8 cellular contexts compared by ENCODE assay signal in genomic region chr5:111774525-111774924, GRCh38. TPM values are rescaled to one million over a fixed set of nuclear protein-coding genes. Genes with fewer than 3 reads are reported as not detected.
DNase-seq lines count a peak whose midpoint lies in the region; ATAC-seq, FAIRE-seq and TF ChIP-seq lines count a peak whose summit lies in the region.

No MANE protein-coding gene starts in this region.

- H4K20me1 ChIP-seq in GM23248 (ENCODE audit: insufficient read depth) (no peaks in the 10 kb centered on the region), smooth muscle cell (ENCODE audit: low read depth) (no peaks in the 10 kb centered on the region), HepG2 (ENCODE audit: insufficient read depth, low read length) (no peaks in the 10 kb centered on the region)

- H3K9me3 ChIP-seq in GM23248 (ENCODE audit: low read depth) = no peaks in the 10 kb centered on the region
- no peaks in the 10 kb centered on the region for H3K9me3 ChIP-seq in smooth muscle cell (replicated peaks; ENCODE audit: low read depth)
- H3K9me3 ChIP-seq in HepG2 (ENCODE audit: low read length) = no peaks in the 10 kb centered on the region

- H3K4me2 ChIP-seq in GM23248 (ENCODE audit: unreplicated experiment) = peak overlapping the region; percentile 14
- peak overlapping the region; percentile 47 for H3K4me2 ChIP-seq in smooth muscle cell
- H3K4me2 ChIP-seq in HepG2 (ENCODE audit: low read depth, low read length) = no peak overlapping the region

- TF ChIP-seq POLR2A in erythroblast (IDR thresholded peaks at IDR 0.05; ENCODE audit: low read length) = no peak
- no peak for TF ChIP-seq POLR2A in HepG2 (IDR thresholded peaks at IDR 0.05; ENCODE audit: insufficient read depth in 1 of 2, low read depth in 2 of 2, low read length in 2 of 2)

- intact Hi-C loops in HepG2 (cut with micrococcal nuclease; ENCODE audit: unreplicated experiment) = no loop called here

- no peak for TF ChIP-seq CTCF in smooth muscle cell (IDR thresholded peaks at IDR 0.05; ENCODE audit: borderline replicate concordance, insufficient read depth, poor library complexity, severe bottlenecking)
- TF ChIP-seq CTCF in HepG2 (CRISPR knock-in tag; IDR thresholded peaks at IDR 0.05) = no peak
- no peak for TF ChIP-seq CTCF in endothelial cell (IDR thresholded peaks at IDR 0.05; ENCODE audit: unreplicated experiment)

- no peaks in the 10 kb centered on the region for H3K9me3 Mint-ChIP-seq in endothelial cell (ENCODE audit: unreplicated experiment)

- H3K4me1 Mint-ChIP-seq in endothelial cell (ENCODE audit: unreplicated experiment) = peaks cover 4% of the 10 kb centered on the region

- no peaks in the 10 kb centered on the region for H3K9me2 ChIP-seq in GM23248 (ENCODE audit: insufficient read depth)

- WGBS in GM23248 (ENCODE audit: low coverage in 1 of 2, low lambda C conversion rate in 2 of 2, missing lambda C conversion rate in 2 of 2), 2 experiments = 35 to 40% methylated on average over 4 of the region's 4 CpGs
- WGBS in smooth muscle cell (ENCODE audit: low lambda C conversion rate) = 6% methylated on average over 4 of the region's 4 CpGs
- WGBS in HepG2 (ENCODE audit: low lambda C conversion rate) = 15% methylated on average over 4 of the region's 4 CpGs

- H3K4me1 ChIP-seq in GM23248 (ENCODE audit: insufficient read depth) (0 out of 2 replicates have a peak, but pooled peaks cover 10% of the 10 kb centered on the region), smooth muscle cell (ENCODE audit: low read depth) (peaks cover 25% of the 10 kb centered on the region), HepG2 (ENCODE audit: insufficient read depth, low read length) (peaks cover 29% of the 10 kb centered on the region)

- no peak overlapping the region for H3K4me3 Mint-ChIP-seq in endothelial cell (ENCODE audit: unreplicated experiment)

- no peaks in the 10 kb centered on the region for H3K27me3 Mint-ChIP-seq in endothelial cell (ENCODE audit: unreplicated experiment)

- no peak overlapping the region for H3K27ac Mint-ChIP-seq in endothelial cell (ENCODE audit: unreplicated experiment)

- no peak for FAIRE-seq in HepG2 (lab: Jason Lieb, UNC)

- H3K79me2 ChIP-seq in GM23248 (ENCODE audit: insufficient read depth) (no peaks in the 10 kb centered on the region), smooth muscle cell (ENCODE audit: low read depth) (no peaks in the 10 kb centered on the region), HepG2 (ENCODE audit: insufficient read depth, low read length) (no peaks in the 10 kb centered on the region)

- H3K27me3 ChIP-seq in GM23248 (replicated peaks; ENCODE audit: insufficient read depth) (no peaks in the 10 kb centered on the region), smooth muscle cell (ENCODE audit: low read depth) (no peaks in the 10 kb centered on the region), HepG2 (ENCODE audit: control insufficient read depth in 1 of 2, insufficient read depth in 2 of 2, low read length in 2 of 2) (0 out of 5 replicates have a peak, but pooled peaks cover 0 to 3% of the 10 kb centered on the region in 2 experiments)

- POLR2A ChIA-PET in HepG2 (lab: Yijun Ruan, JAX) = no interaction called here

- H2AFZ ChIP-seq in GM23248 (no peak overlapping the region), smooth muscle cell (ENCODE audit: low read depth) (peak overlapping the region; percentile 14), HepG2 (ENCODE audit: low read length) (no peak overlapping the region)

- BruUV-seq in HepG2 (replicated peaks; lab: Mats Ljungman, UMichigan) = no TSS peak

- H3K36me3 Mint-ChIP-seq in endothelial cell (ENCODE audit: low read depth, unreplicated experiment) = no peaks in the 10 kb centered on the region

- CTCF ChIA-PET in HepG2 (lab: Yijun Ruan, JAX; ENCODE audit: low intra/inter-chr PET ratio, low total read pairs) = no interaction called here

- in situ Hi-C loops in GM23248 (cut with MboI) (no loop called here), HepG2 (cut with HindIII; ENCODE audit: extremely low pct_ligation_motif_present, low pct_unique_long_range_greater_than_20kb) (no loop called here)

- H3K9ac ChIP-seq in GM23248 (no peak overlapping the region), smooth muscle cell (ENCODE audit: low read depth) (no peak overlapping the region), HepG2 (ENCODE audit: insufficient read depth, low read depth, low read length) (no peak overlapping the region)

- H3K27ac ChIP-seq in GM23248 = no peak overlapping the region
- no peak overlapping the region for H3K27ac ChIP-seq in smooth muscle cell (ENCODE audit: low read depth)
- no peak overlapping the region for H3K27ac ChIP-seq in HepG2 (ENCODE audit: extremely low read length, insufficient read depth, low read length)

- no peaks in the 10 kb centered on the region for H3K36me3 ChIP-seq in GM23248 (ENCODE audit: low read depth)
- H3K36me3 ChIP-seq in smooth muscle cell (ENCODE audit: low read depth) = no peaks in the 10 kb centered on the region
- no peaks in the 10 kb centered on the region for H3K36me3 ChIP-seq in HepG2 (replicated peaks in 1 of 2; ENCODE audit: control insufficient read depth in 1 of 2, insufficient read depth in 2 of 2, low read length in 2 of 2)

- TF ChIP-seq EP300 in HepG2 (IDR thresholded peaks at IDR 0.05; ENCODE audit: low read depth in 2 of 2, low read length in 2 of 2) = no peak
- no peak for TF ChIP-seq EP300 in HepG2 (CRISPR knock-in tag; IDR thresholded peaks at IDR 0.05; ENCODE audit: borderline replicate concordance)

- ATAC-seq in HepG2 (no peak), GM18858 (IDR thresholded peaks at IDR 0.05; ENCODE audit: unreplicated experiment) (no peak)

- TF ChIP-seq RAD21 in HepG2 (CRISPR knock-in tag; IDR thresholded peaks at IDR 0.05) = no peak

- no peak for DNase-seq in GM23248
- peak; percentile 53 for DNase-seq in NCI-H69 (lab: John Stamatoyannopoulos, UW)
- peak; percentile 33 to 53 for DNase-seq in erythroblast (lab: John Stamatoyannopoulos, UW)
- no peak for DNase-seq in smooth muscle cell (lab: John Stamatoyannopoulos, UW; ENCODE audit: unreplicated experiment)
- DNase-seq in HepG2 (ENCODE audit: low spot score) = no peak
- DNase-seq in activated effector memory CD4-positive, alpha-beta T cell treated with Interleukin-2 at 50 U/mL for 16 hours = no peak
- DNase-seq in endothelial cell (ENCODE audit: low spot score) = no peak

- no peaks in the 10 kb centered on the region for H3F3A ChIP-seq in GM23248 (ENCODE audit: insufficient read depth)
- peaks cover 12% of the 10 kb centered on the region for H3F3A ChIP-seq in smooth muscle cell (ENCODE audit: low read depth)

- no peak overlapping the region for H3K4me3 ChIP-seq in GM23248
- no peak overlapping the region for H3K4me3 ChIP-seq in smooth muscle cell
- no peak overlapping the region for H3K4me3 ChIP-seq in HepG2 (replicated peaks in 1 of 3; ENCODE audit: insufficient read depth in 1 of 3, low read depth in 2 of 3, low read length in 3 of 3)

TF ChIP-seq in HepG2, 621 proteins besides CTCF, POLR2A, EP300 and RAD21:
- TF ChIP-seq SMYD3 (CRISPR knock-in tag; IDR thresholded peaks at IDR 0.05) (no peak), ZNF557 (CRISPR knock-in tag; IDR thresholded peaks at IDR 0.05) (no peak), TEAD3 (CRISPR knock-in tag; optimal IDR thresholded peaks at IDR 0.05; ENCODE audit: borderline replicate concordance) (no peak), CREB1 (IDR thresholded peaks at IDR 0.05) (no peak), CREB1 (CRISPR knock-in tag; IDR thresholded peaks at IDR 0.05) (no peak), TP53 (CRISPR knock-in tag; conservative IDR thresholded peaks at IDR 0.05) (no peak)

RNA-seq across cellular contexts. Expression of gene NREP, which starts 17.5 kb away (rescaled TPM):
- 1,282 and 1,485 TPM in 2 replicates for total RNA-seq in GM23248 (2014; rRNA removed; shearing (Covaris generic))
- 1,378 and 1,415 TPM in 2 replicates for polyA plus RNA-seq in GM23248 (2016; fragmentation: Nextera tagmentation; extraction: Ambion mirVana)
- total RNA-seq in smooth muscle cell = 270 and 306 TPM in 2 replicates
- polyA plus RNA-seq in smooth muscle cell = 166 and 191 TPM in 2 replicates
- 40.5 and 48.5 TPM in 2 replicates for total RNA-seq in HepG2 (2016; rRNA removed; fragmentation: Illumina TruSeq; extraction: Trizol)
- 18.2 and 18.5 TPM in 2 replicates for total RNA-seq in HepG2 (2016; cell fraction: cytosol; rRNA removed; fragmentation: Illumina TruSeq; extraction: Trizol; ENCODE audit: low read depth)
- total RNA-seq in HepG2 (2016; cell fraction: insoluble cytoplasmic fraction; rRNA removed; fragmentation: Illumina TruSeq; extraction: Trizol) = 44.8 and 48.2 TPM in 2 replicates
- total RNA-seq in HepG2 (2016; cell fraction: membrane; rRNA removed; fragmentation: Illumina TruSeq; extraction: Trizol) = 49.5 and 57.7 TPM in 2 replicates
- total RNA-seq in HepG2 (2016; cell fraction: nucleus; rRNA removed; fragmentation: Illumina TruSeq; extraction: Trizol) = 58.0 and 67.1 TPM in 2 replicates
- 82.8 and 102 TPM in 2 replicates for polyA plus RNA-seq in HepG2 (2011; rRNA removed)
- 49.1 and 88.7 TPM in 2 replicates for polyA plus RNA-seq in HepG2 (2011; cell fraction: cytosol; rRNA removed)
- polyA plus RNA-seq in HepG2 (2011; cell fraction: nucleus; rRNA removed) = 69.7 and 94.1 TPM in 2 replicates
- 38.1 and 86.3 TPM in 2 replicates for polyA plus RNA-seq in HepG2 (2012)
- 33.5 and 45.5 TPM in 2 replicates for polyA plus RNA-seq in HepG2 (2016; cell fraction: cytosol; fragmentation: Illumina TruSeq; extraction: Trizol; ENCODE audit: low read depth)
- 76.1 and 85.1 TPM in 2 replicates for polyA plus RNA-seq in HepG2 (2016; cell fraction: insoluble cytoplasmic fraction; fragmentation: Illumina TruSeq; extraction: Trizol; ENCODE audit: low read depth)
- polyA plus RNA-seq in HepG2 (2016; cell fraction: membrane; fragmentation: Illumina TruSeq; extraction: Trizol; ENCODE audit: low read depth) = 81.9 and 92.8 TPM in 2 replicates
- polyA plus RNA-seq in HepG2 (2016; cell fraction: nucleus; fragmentation: Illumina TruSeq; extraction: Trizol; ENCODE audit: insufficient read depth, low read depth) = 58.3 and 64.9 TPM in 2 replicates
- polyA minus RNA-seq in HepG2 (2011; rRNA and poly(A)+ RNA removed; ENCODE audit: low replicate concordance) = 2.7 and 49.0 TPM in 2 replicates
- polyA minus RNA-seq in HepG2 (2011; cell fraction: cytosol; rRNA and poly(A)+ RNA removed) = 29.4 and 31.1 TPM in 2 replicates
- 280 and 293 TPM in 2 replicates for polyA minus RNA-seq in HepG2 (2011; cell fraction: nucleus; rRNA and poly(A)+ RNA removed)
- 218 TPM for total RNA-seq in endothelial cell (ENCODE audit: unreplicated experiment)

Comparison
In these comparisons a context has a peak if more than half of its experiments do, and no peak if none do; other contexts are left out.
1. DNase-seq: peak in NCI-H69 (single experiment) and erythroblast (2 of 2); none in GM23248 (single experiment), smooth muscle cell (single experiment), HepG2 (single experiment), activated effector memory CD4-positive, alpha-beta T cell treated with Interleukin-2 at 50 U/mL for 16 hours (single experiment) and endothelial cell (single experiment).